In genomic region chrX:68832516-68833447, GRCh38 we compare ENCODE assay signal across 8 cellular contexts. TPM values are rescaled to one million over a fixed set of nuclear protein-coding genes. Genes with fewer than 3 reads are reported as not detected.
A peak's percentile ranks its signal among the peaks of the same experiment; 100 is the strongest.
DNase-seq lines count a peak whose midpoint lies in the region; ATAC-seq and TF ChIP-seq lines count a peak whose summit lies in the region.

No MANE protein-coding gene starts in this region.

- peaks cover 61% of the 10 kb centered on the region for H3K27me3 ChIP-seq in H7 (ENCODE audit: control insufficient read depth, insufficient read depth, low read length)
- H3K27me3 ChIP-seq in adipocyte (replicated peaks; ENCODE audit: control insufficient read depth, insufficient read depth, low read length): no peaks in the 10 kb centered on the region
- no peaks in the 10 kb centered on the region for H3K27me3 ChIP-seq in gastrocnemius medialis

- H3K36me3 ChIP-seq in H7 (replicated peaks; ENCODE audit: control insufficient read depth, insufficient read depth, low read length): no peaks in the 10 kb centered on the region
- H3K36me3 ChIP-seq in adipocyte (ENCODE audit: control insufficient read depth, insufficient read depth, low read length, severe bottlenecking): no peaks in the 10 kb centered on the region
- H3K36me3 ChIP-seq in gastrocnemius medialis: no peaks in the 10 kb centered on the region

- H3K4me3 ChIP-seq in H7 (ENCODE audit: insufficient read depth, low read depth, low read length): no peak overlapping the region
- H3K4me3 ChIP-seq in adipocyte (ENCODE audit: low read length): peak overlapping the region; percentile 78
- peak overlapping the region; percentile 32 for H3K4me3 ChIP-seq in iPS-18c (ENCODE audit: insufficient read depth, low read depth, low read length)
- peak overlapping the region; percentile 29 to 76 (median 73) for H3K4me3 ChIP-seq in gastrocnemius medialis

- H3K27ac ChIP-seq in gastrocnemius medialis: peak overlapping the region in 1 of 4 donors; percentile 81

- H3K4me1 ChIP-seq in adipocyte (ENCODE audit: control insufficient read depth, insufficient read depth, low read length) (no peaks in the 10 kb centered on the region), gastrocnemius medialis (no peaks in the 10 kb centered on the region)

- DNase-seq in H7: peak; percentile 61
- no peak for DNase-seq in adipocyte (ENCODE audit: low read depth)
- DNase-seq in gastrocnemius medialis: peak in 1 of 2 donors; percentile 16
- DNase-seq in SW 1271 (lab: John Stamatoyannopoulos, UW): no peak

- no peak for ATAC-seq in gastrocnemius medialis
- ATAC-seq in GM18858 (IDR thresholded peaks at IDR 0.05; ENCODE audit: unreplicated experiment): no peak
- ATAC-seq in GM18867 (IDR thresholded peaks at IDR 0.05; ENCODE audit: unreplicated experiment): no peak
- no peak for ATAC-seq in HG02763 (IDR thresholded peaks at IDR 0.05; ENCODE audit: unreplicated experiment)

- intact Hi-C loops in gastrocnemius medialis (cut with DNase I; ENCODE audit: low total_unique reads): no loop called here

- peak overlapping the region; percentile 90 for H3K9ac ChIP-seq in adipocyte (ENCODE audit: low read length)

- TF ChIP-seq POLR2A in gastrocnemius medialis (IDR thresholded peaks at IDR 0.05): no peak

- H3K9me3 ChIP-seq in adipocyte (ENCODE audit: control insufficient read depth, low read length): peaks cover 6% of the 10 kb centered on the region
- H3K9me3 ChIP-seq in iPS-18c (ENCODE audit: control insufficient read depth, insufficient read depth, low read length): peaks cover 10% of the 10 kb centered on the region
- H3K9me3 ChIP-seq in gastrocnemius medialis: no peaks in the 10 kb centered on the region

- in situ Hi-C loops in gastrocnemius medialis (cut with MboI; ENCODE audit: low sequenced_read_pairs in 4 of 4): loop anchor here in 2 of 4 donors (25.0 kb wide), 2 partner anchors 205 to 230 kb away; no protein-coding TSS in a partner anchor

- TF ChIP-seq CTCF in gastrocnemius medialis (IDR thresholded peaks at IDR 0.05 in 4 of 5, conservative IDR thresholded peaks at IDR 0.05 in 1 of 5): no peak

RNA-seq across cellular contexts. Expression of gene EFNB1, which starts 4.0 kb away (rescaled TPM):
- total RNA-seq in H7 (2014; rRNA removed; shearing (Covaris generic)): 90.2 and 95.8 TPM in 2 replicates
- total RNA-seq in gastrocnemius medialis: 10 to 100 TPM in 3 of 4 donors, 1 to 10 TPM in 1; 8.8 to 15.7 (median 13.0) TPM
